In genomic region chr18:12307251-12307736, GRCh38 we compare ENCODE assay signal across 8 cellular contexts. TPM values are rescaled to one million over a fixed set of nuclear protein-coding genes. Genes with fewer than 3 reads are reported as not detected.
DNase-seq lines count a peak whose midpoint lies in the region; ATAC-seq, FAIRE-seq and TF ChIP-seq lines count a peak whose summit lies in the region.

No MANE protein-coding gene starts in this region.

- peak; percentile 9 for ATAC-seq in HG02852 (IDR thresholded peaks at IDR 0.05; ENCODE audit: unreplicated experiment)
- ATAC-seq in activated T-helper 17 cell treated with anti-CD3 and anti-CD28 coated beads, Interleukin-2, amount 50 U/mL, for 72 hours (replicated peaks), result no peak
- ATAC-seq in Right ventricle myocardium superior (ENCODE audit: poor library complexity), result peak; percentile 58
- peak in 2 of 4 donors; percentile 3 to 19 for ATAC-seq in pancreas

- peaks cover 41% of the 10 kb centered on the region for H3K36me3 Mint-ChIP-seq in Calu3 (ENCODE audit: insufficient read depth, unreplicated experiment)
- H3K36me3 Mint-ChIP-seq in activated T-helper 17 cell treated with anti-CD3 and anti-CD28 coated beads, Interleukin-2, amount 50 U/mL, for 72 hours (ENCODE audit: low read depth), result peaks cover 16% of the 10 kb centered on the region

- TF ChIP-seq CTCF in Calu3 (IDR thresholded peaks at IDR 0.05; ENCODE audit: unreplicated experiment) (no peak), pancreas (IDR thresholded peaks at IDR 0.05) (no peak)

- no peak for FAIRE-seq in pancreas (lab: Jason Lieb, UNC)

- H3K4me3 Mint-ChIP-seq in Calu3 (ENCODE audit: low read depth, unreplicated experiment), result peak overlapping the region; percentile 73
- H3K4me3 Mint-ChIP-seq in activated T-helper 17 cell treated with anti-CD3 and anti-CD28 coated beads, Interleukin-2, amount 50 U/mL, for 72 hours, result peak overlapping the region; percentile 72

- no peak for DNase-seq in Calu3
- DNase-seq in Right ventricle myocardium superior, result peak; percentile 77
- no peak for DNase-seq in pancreas
- no peak for DNase-seq in NCI-H748 (lab: John Stamatoyannopoulos, UW; ENCODE audit: unreplicated experiment)
- DNase-seq in NCI-H226, result no peak
- DNase-seq in central memory CD4-positive, alpha-beta T cell, result no peak

- CTCF ChIA-PET in Calu3 (lab: Charles Lee), result no interaction called here

- H3K4me3 ChIP-seq in pancreas, result peak overlapping the region in 3 of 4 donors; percentile 65 to 85 (median 84)

- H3K27me3 ChIP-seq in pancreas, result no peaks in the 10 kb centered on the region

- peak overlapping the region; percentile 42 to 91 (median 56) for H3K27ac ChIP-seq in pancreas

- peaks cover 7% of the 10 kb centered on the region for H3K4me1 Mint-ChIP-seq in Calu3 (ENCODE audit: low read depth, unreplicated experiment)
- no peaks in the 10 kb centered on the region for H3K4me1 Mint-ChIP-seq in activated T-helper 17 cell treated with anti-CD3 and anti-CD28 coated beads, Interleukin-2, amount 50 U/mL, for 72 hours

- 51 to 59% methylated on average over 30 of the region's 30 CpGs for WGBS in pancreas, 2 donors

- intact Hi-C loops in Calu3 (cut with micrococcal nuclease; ENCODE audit: unreplicated experiment) (no loop called here), Right ventricle myocardium superior (cut with DNase I) (no loop called here), pancreas (cut with DNase I) (no loop called here)

- H3K27ac Mint-ChIP-seq in Calu3 (ENCODE audit: unreplicated experiment), result no peak overlapping the region
- H3K27ac Mint-ChIP-seq in activated T-helper 17 cell treated with anti-CD3 and anti-CD28 coated beads, Interleukin-2, amount 50 U/mL, for 72 hours, result no peak overlapping the region

- peaks cover 32% of the 10 kb centered on the region for H3K27me3 Mint-ChIP-seq in Calu3 (ENCODE audit: unreplicated experiment)
- H3K27me3 Mint-ChIP-seq in activated T-helper 17 cell treated with anti-CD3 and anti-CD28 coated beads, Interleukin-2, amount 50 U/mL, for 72 hours, result peaks cover 42% of the 10 kb centered on the region

- H3K9me3 Mint-ChIP-seq in Calu3 (ENCODE audit: low read depth, unreplicated experiment), result no peaks in the 10 kb centered on the region
- H3K9me3 Mint-ChIP-seq in activated T-helper 17 cell treated with anti-CD3 and anti-CD28 coated beads, Interleukin-2, amount 50 U/mL, for 72 hours, result peaks cover 5% of the 10 kb centered on the region

- peaks cover 0 to 4% (median 0%) of the 10 kb centered on the region in 3 donors for H3K36me3 ChIP-seq in pancreas

- BruUV-seq in Calu3 (replicated peaks; lab: Mats Ljungman, UMichigan), result TSS peak; percentile 52

- H3K4me1 ChIP-seq in pancreas, result peaks cover 0 to 6% (median 0%) of the 10 kb centered on the region in 3 donors

- no peaks in the 10 kb centered on the region for H3K9me3 ChIP-seq in pancreas

RNA-seq across cellular contexts. Expression of gene TUBB6, which starts 0.7 kb away (rescaled TPM):
- total RNA-seq in Calu3 (2022) (25.7 and 34.5 TPM in 2 replicates), Right ventricle myocardium superior (94.6 TPM), pancreas (10 to 100 TPM; 18.0 to 33.6 (median 22.9) TPM)
- 10 to 100 TPM in 1 of 2 donors, 1 to 10 TPM in 1; 6.9 to 20.4 TPM for total RNA-seq in activated T-helper 17 cell treated with anti-CD3 and anti-CD28 coated beads, Interleukin-2, amount 50 U/mL, for 72 hours
- polyA plus RNA-seq in pancreas, result 10 to 100 TPM; 34.0 to 35.0 TPM

RNA-seq across cellular contexts. Expression of gene CIDEA, which starts 53.1 kb away (rescaled TPM):
- total RNA-seq in Calu3 (2022), result not detected in 2 replicates
- total RNA-seq in activated T-helper 17 cell treated with anti-CD3 and anti-CD28 coated beads, Interleukin-2, amount 50 U/mL, for 72 hours, result not detected
- total RNA-seq in Right ventricle myocardium superior, result 0.91 TPM
- under 1 TPM in 2 of 6 donors, not detected in 4; 0.35 to 0.64 TPM for total RNA-seq in pancreas
- 1 to 10 TPM in 1 of 2 donors, not detected in 1; 3.5 TPM for polyA plus RNA-seq in pancreas
